ENCODE assay signal across 18 cellular contexts in genomic region chr11:24588075-24588474, GRCh38.
DNase-seq lines count a peak whose midpoint lies in the region; ATAC-seq and TF ChIP-seq lines count a peak whose summit lies in the region.
"Had no signal": no experiment of that assay in that cellular context is flagged by ENCODE, and none has a peak within 500 bp of the region (broad histone marks: within the 10 kb centered on the region; RNA-seq: fewer than 3 reads in every experiment).

No MANE protein-coding gene starts in this region.

- H3K9me3 Mint-ChIP-seq in naive thymus-derived CD4-positive, alpha-beta T cell, result peaks cover 0 to 11% (median 2%) of the 10 kb centered on the region in 11 donors

- H3K36me3 ChIP-seq in adipocyte (ENCODE audit: control insufficient read depth, insufficient read depth, low read length, severe bottlenecking), result no peaks in the 10 kb centered on the region
- H3K36me3 ChIP-seq in fibroblast of lung (ENCODE audit: control insufficient read depth, insufficient read depth, low read length), result no peaks in the 10 kb centered on the region
- H3K36me3 ChIP-seq in smooth muscle cell (ENCODE audit: low read depth), result no peaks in the 10 kb centered on the region
- no peaks in the 10 kb centered on the region for H3K36me3 ChIP-seq in naive thymus-derived CD4-positive, alpha-beta T cell (ENCODE audit: control insufficient read depth in 2 of 3, insufficient read depth in 3 of 3, low read length in 3 of 3)
- H3K36me3 ChIP-seq: transverse colon had no signal

- H3K4me3 ChIP-seq in adipocyte (ENCODE audit: low read length) (no peak overlapping the region), fibroblast of lung (replicated peaks in 1 of 4; ENCODE audit: control extremely low read depth in 1 of 4, insufficient read depth in 1 of 4, low read depth in 3 of 4, low read length in 4 of 4) (no peak overlapping the region), smooth muscle cell (no peak overlapping the region)
- H3K4me3 ChIP-seq in naive thymus-derived CD4-positive, alpha-beta T cell (ENCODE audit: low read length), result no peak overlapping the region
- H3K4me3 ChIP-seq: transverse colon had no signal

- H3K9ac ChIP-seq in adipocyte (ENCODE audit: low read length) (no peak overlapping the region), fibroblast of lung (ENCODE audit: insufficient read depth, low read length) (no peak overlapping the region), smooth muscle cell (ENCODE audit: low read depth) (peak overlapping the region; percentile 63)

- DNase-seq in HT-29 (ENCODE audit: low spot score) (peak; percentile 25), adipocyte (ENCODE audit: low read depth) (peak; percentile 51), fibroblast of lung (ENCODE audit: low read depth in 2 of 2) (peak; percentile 52 to 76), smooth muscle cell (lab: John Stamatoyannopoulos, UW; ENCODE audit: unreplicated experiment) (no peak), GM03348 (ENCODE audit: low spot score) (no peak)
- no peak for DNase-seq in naive thymus-derived CD4-positive, alpha-beta T cell
- DNase-seq: activated CD4-positive, alpha-beta T cell treated with anti-CD3 and anti-CD28 coated beads for 48 hours; hippocampal formation; KBM-7; NCI-H1417 treated with DMSO at 0.1 percent for 48 hours; NCI-H345; SIG-M5; T1000; transverse colon had no signal

- POLR2A ChIA-PET in naive thymus-derived CD4-positive, alpha-beta T cell (lab: Charles Lee), result no interaction called here

- H3K79me2 ChIP-seq in fibroblast of lung (ENCODE audit: control insufficient read depth, insufficient read depth, low read length) (no peaks in the 10 kb centered on the region), smooth muscle cell (ENCODE audit: low read depth) (no peaks in the 10 kb centered on the region)

- H3K27me3 ChIP-seq in adipocyte (replicated peaks; ENCODE audit: control insufficient read depth, insufficient read depth, low read length), result no peaks in the 10 kb centered on the region
- H3K27me3 ChIP-seq in fibroblast of lung (ENCODE audit: control insufficient read depth, insufficient read depth, low read length), result no peaks in the 10 kb centered on the region
- no peaks in the 10 kb centered on the region for H3K27me3 ChIP-seq in smooth muscle cell (ENCODE audit: low read depth)
- no peaks in the 10 kb centered on the region for H3K27me3 ChIP-seq in naive thymus-derived CD4-positive, alpha-beta T cell (ENCODE audit: control insufficient read depth in 2 of 2, insufficient read depth in 2 of 2, low read length in 2 of 2)
- H3K27me3 ChIP-seq: transverse colon had no signal

- H2AFZ ChIP-seq in fibroblast of lung (ENCODE audit: low read length) (no peak overlapping the region), smooth muscle cell (ENCODE audit: low read depth) (no peak overlapping the region)

- H3K27ac Mint-ChIP-seq in naive thymus-derived CD4-positive, alpha-beta T cell, result no peak overlapping the region
- H3K27ac Mint-ChIP-seq: activated naive CD4-positive, alpha-beta T cell treated with anti-CD3 and anti-CD28 coated beads, Interleukin-2, amount 50 U/mL, for 24 hours had no signal

- CTCF ChIA-PET in naive thymus-derived CD4-positive, alpha-beta T cell (lab: Charles Lee), result no interaction called here

- intact Hi-C loops in naive thymus-derived CD4-positive, alpha-beta T cell (cut with micrococcal nuclease), result no loop called here

- no peak overlapping the region for H3K4me2 ChIP-seq in fibroblast of lung (ENCODE audit: extremely low read depth, insufficient read depth, low read length)
- H3K4me2 ChIP-seq in smooth muscle cell, result peak overlapping the region; percentile 72

- no peaks in the 10 kb centered on the region for H3K36me3 Mint-ChIP-seq in naive thymus-derived CD4-positive, alpha-beta T cell
- H3K36me3 Mint-ChIP-seq: activated naive CD4-positive, alpha-beta T cell treated with anti-CD3 and anti-CD28 coated beads, Interleukin-2, amount 50 U/mL, for 24 hours had no signal

- H4K20me1 ChIP-seq in fibroblast of lung (ENCODE audit: control insufficient read depth, extremely low read depth, insufficient read depth, low read length), result no peaks in the 10 kb centered on the region
- H4K20me1 ChIP-seq in smooth muscle cell (ENCODE audit: low read depth), result no peaks in the 10 kb centered on the region

- H3F3A ChIP-seq in smooth muscle cell (ENCODE audit: low read depth), result no peaks in the 10 kb centered on the region

- H3K4me1 Mint-ChIP-seq in naive thymus-derived CD4-positive, alpha-beta T cell, result no peaks in the 10 kb centered on the region
- H3K4me1 Mint-ChIP-seq: activated naive CD4-positive, alpha-beta T cell treated with anti-CD3 and anti-CD28 coated beads, Interleukin-2, amount 50 U/mL, for 24 hours had no signal

- no peak overlapping the region for H3K4me3 Mint-ChIP-seq in naive thymus-derived CD4-positive, alpha-beta T cell
- H3K4me3 Mint-ChIP-seq: activated naive CD4-positive, alpha-beta T cell treated with anti-CD3 and anti-CD28 coated beads, Interleukin-2, amount 50 U/mL, for 24 hours had no signal

- 35% methylated on average over 3 of the region's 3 CpGs for WGBS in smooth muscle cell (ENCODE audit: low lambda C conversion rate)

- TF ChIP-seq CTCF in fibroblast of lung (conservative IDR thresholded peaks at IDR 0.05 in 1 of 2, IDR thresholded peaks at IDR 0.05 in 1 of 2; ENCODE audit: low read depth in 1 of 2, low read length in 2 of 2) (no peak), smooth muscle cell (IDR thresholded peaks at IDR 0.05; ENCODE audit: borderline replicate concordance, insufficient read depth, poor library complexity, severe bottlenecking) (no peak)

- H3K27ac ChIP-seq in fibroblast of lung (ENCODE audit: insufficient read depth, low read length), result no peak overlapping the region
- H3K27ac ChIP-seq in smooth muscle cell (ENCODE audit: low read depth), result peak overlapping the region; percentile 95
- H3K27ac ChIP-seq in naive thymus-derived CD4-positive, alpha-beta T cell (ENCODE audit: low read depth, low read length), result no peak overlapping the region
- H3K27ac ChIP-seq: C4-2B, transverse colon had no signal

- H3K9me3 ChIP-seq in adipocyte (ENCODE audit: control insufficient read depth, low read length), result no peaks in the 10 kb centered on the region
- H3K9me3 ChIP-seq in fibroblast of lung (ENCODE audit: control insufficient read depth, insufficient read depth, low read depth, low read length), result no peaks in the 10 kb centered on the region
- no peaks in the 10 kb centered on the region for H3K9me3 ChIP-seq in smooth muscle cell (replicated peaks; ENCODE audit: low read depth)
- H3K9me3 ChIP-seq in naive thymus-derived CD4-positive, alpha-beta T cell (ENCODE audit: control insufficient read depth in 2 of 3, low read length in 3 of 3), result no peaks in the 10 kb centered on the region
- H3K9me3 ChIP-seq: transverse colon had no signal

- ATAC-seq in GM18868 (IDR thresholded peaks at IDR 0.05; ENCODE audit: unreplicated experiment) (no peak), GM19035 (IDR thresholded peaks at IDR 0.05; ENCODE audit: unreplicated experiment) (no peak)
- ATAC-seq in naive thymus-derived CD4-positive, alpha-beta T cell, result no peak

- no peaks in the 10 kb centered on the region for H3K27me3 Mint-ChIP-seq in naive thymus-derived CD4-positive, alpha-beta T cell
- H3K27me3 Mint-ChIP-seq: activated naive CD4-positive, alpha-beta T cell treated with anti-CD3 and anti-CD28 coated beads, Interleukin-2, amount 50 U/mL, for 24 hours had no signal

- H3K4me1 ChIP-seq in adipocyte (ENCODE audit: control insufficient read depth, insufficient read depth, low read length), result peaks cover 2% of the 10 kb centered on the region
- H3K4me1 ChIP-seq in fibroblast of lung (ENCODE audit: control insufficient read depth, extremely low read depth, insufficient read depth, low read length), result peaks cover 2% of the 10 kb centered on the region
- no peaks in the 10 kb centered on the region for H3K4me1 ChIP-seq in smooth muscle cell (ENCODE audit: low read depth)
- H3K4me1 ChIP-seq in naive thymus-derived CD4-positive, alpha-beta T cell (ENCODE audit: control insufficient read depth in 2 of 2, insufficient read depth in 2 of 2, low read length in 2 of 2), result no peaks in the 10 kb centered on the region

Comparison
In these comparisons a context has a peak if more than half of its experiments do, and no peak if none do; other contexts are left out.
1. DNase-seq: peak in HT-29 (single experiment), adipocyte (single experiment) and fibroblast of lung (2 of 2); none in smooth muscle cell (single experiment), GM03348 (single experiment) and naive thymus-derived CD4-positive, alpha-beta T cell (0 of 9).